In genomic region chr12:125882141-125882540, GRCh38 we compare ENCODE assay signal across 18 cellular contexts.
DNase-seq lines count a peak whose midpoint lies in the region; ATAC-seq, FAIRE-seq and TF ChIP-seq lines count a peak whose summit lies in the region.
"Had no signal": no experiment of that assay in that cellular context is flagged by ENCODE, and none has a peak within 500 bp of the region (broad histone marks: within the 10 kb centered on the region; RNA-seq: fewer than 3 reads in every experiment).

No MANE protein-coding gene starts in this region.

- no peak for TF ChIP-seq CTCF in right atrium auricular region (IDR thresholded peaks at IDR 0.05)

- H3K4me1 ChIP-seq in right atrium auricular region (peaks cover 0 to 8% of the 10 kb centered on the region in 2 donors), mesendoderm (ENCODE audit: control insufficient read depth, low read depth, low read length) (no peaks in the 10 kb centered on the region)
- H3K4me1 ChIP-seq: A549 had no signal

- H3K27ac ChIP-seq in right atrium auricular region (no peak overlapping the region), mesendoderm (ENCODE audit: low read depth, low read length) (no peak overlapping the region)
- H3K27ac ChIP-seq: A549, PC-9 had no signal

- ATAC-seq in Right ventricle myocardium superior (ENCODE audit: poor library complexity) (peak; percentile 80), HG03196 (IDR thresholded peaks at IDR 0.05; ENCODE audit: unreplicated experiment) (no peak), HG02885 (IDR thresholded peaks at IDR 0.05; ENCODE audit: poor library complexity, unreplicated experiment) (no peak)
- ATAC-seq: A549 had no signal

- H3K27me3 ChIP-seq in right atrium auricular region (no peaks in the 10 kb centered on the region), mesendoderm (ENCODE audit: insufficient read depth, low read length, poor library complexity) (no peaks in the 10 kb centered on the region)

- H3K4me3 ChIP-seq in right atrium auricular region (no peak overlapping the region), mesendoderm (ENCODE audit: low read length) (no peak overlapping the region)
- H3K4me3 ChIP-seq: A549, PC-9 had no signal

- no peaks in the 10 kb centered on the region for H3K79me1 ChIP-seq in mesendoderm (ENCODE audit: low read length)

- H3K4ac ChIP-seq in mesendoderm (ENCODE audit: low read depth, low read length), result no peak overlapping the region

- WGBS in mesendoderm (ENCODE audit: extremely low coverage, insufficient coverage, low lambda C conversion rate), result no CpG with 5 or more reads among the region's 3 CpGs

- H2BK15ac ChIP-seq in mesendoderm (replicated peaks; ENCODE audit: low read depth), result no peak overlapping the region

- no peak overlapping the region for H4K8ac ChIP-seq in mesendoderm (ENCODE audit: low read depth, low read length)

- H3K79me2 ChIP-seq in mesendoderm (ENCODE audit: control insufficient read depth, insufficient read depth, low read length), result no peaks in the 10 kb centered on the region

- H2BK120ac ChIP-seq in mesendoderm (ENCODE audit: low read depth, low read length), result no peak overlapping the region

- H3K9ac ChIP-seq in mesendoderm (ENCODE audit: low read length), result no peak overlapping the region

- no peak overlapping the region for H3K23ac ChIP-seq in mesendoderm (ENCODE audit: low read length)

- H4K5ac ChIP-seq in mesendoderm (ENCODE audit: low read length), result no peak overlapping the region

- no peak overlapping the region for H2AK5ac ChIP-seq in mesendoderm (ENCODE audit: low read length)

- H3K4me2 ChIP-seq in mesendoderm (ENCODE audit: low read length), result no peak overlapping the region
- H3K4me2 ChIP-seq: A549, PC-9 had no signal

- H2BK5ac ChIP-seq in mesendoderm (ENCODE audit: low read length), result no peak overlapping the region

- no peak overlapping the region for H3K18ac ChIP-seq in mesendoderm (ENCODE audit: low read length)

- H3K36me3 ChIP-seq in right atrium auricular region (no peaks in the 10 kb centered on the region), mesendoderm (ENCODE audit: control insufficient read depth, insufficient read depth, low read length) (no peaks in the 10 kb centered on the region)

- H3K56ac ChIP-seq in mesendoderm (ENCODE audit: low read length), result no peak overlapping the region

- no peak for FAIRE-seq in urothelium cell line (lab: Jason Lieb, UNC)
- FAIRE-seq: A549 had no signal

- DNase-seq in Right ventricle myocardium superior, result no peak
- no peak for DNase-seq in right atrium auricular region (ENCODE audit: low spot score)
- peak; percentile 17 for DNase-seq in cerebellar cortex (ENCODE audit: low spot score)
- DNase-seq in mesendoderm, result peak; percentile 40
- peak; percentile 69 for DNase-seq in superior temporal gyrus (ENCODE audit: extremely low spot score)
- DNase-seq in urothelium cell line (ENCODE audit: low spot score), result no peak
- DNase-seq: COR-L47, DMS153, EL, MM.1S, NCI-H1436, NCI-H2029 treated with DMSO at 0.1 percent for 48 hours, NCI-H2227 treated with DMSO at 0.1 percent for 48 hours, NCI-H524 treated with DMSO at 0.1 percent for 48 hours, PC-9 had no signal

- intact Hi-C loops in Right ventricle myocardium superior (cut with DNase I), result no loop called here

- H3K9me3 ChIP-seq in right atrium auricular region, result no peaks in the 10 kb centered on the region
- H3K9me3 ChIP-seq: A549 had no signal

Comparison
In these comparisons a context has a peak if more than half of its experiments do, and no peak if none do; other contexts are left out.
1. DNase-seq: peak in cerebellar cortex (single experiment), mesendoderm (single experiment) and superior temporal gyrus (single experiment); none in Right ventricle myocardium superior (single experiment), right atrium auricular region (single experiment) and urothelium cell line (single experiment).